ENCODE assay signal across 1 cellular context in the genomic region with DNA sequence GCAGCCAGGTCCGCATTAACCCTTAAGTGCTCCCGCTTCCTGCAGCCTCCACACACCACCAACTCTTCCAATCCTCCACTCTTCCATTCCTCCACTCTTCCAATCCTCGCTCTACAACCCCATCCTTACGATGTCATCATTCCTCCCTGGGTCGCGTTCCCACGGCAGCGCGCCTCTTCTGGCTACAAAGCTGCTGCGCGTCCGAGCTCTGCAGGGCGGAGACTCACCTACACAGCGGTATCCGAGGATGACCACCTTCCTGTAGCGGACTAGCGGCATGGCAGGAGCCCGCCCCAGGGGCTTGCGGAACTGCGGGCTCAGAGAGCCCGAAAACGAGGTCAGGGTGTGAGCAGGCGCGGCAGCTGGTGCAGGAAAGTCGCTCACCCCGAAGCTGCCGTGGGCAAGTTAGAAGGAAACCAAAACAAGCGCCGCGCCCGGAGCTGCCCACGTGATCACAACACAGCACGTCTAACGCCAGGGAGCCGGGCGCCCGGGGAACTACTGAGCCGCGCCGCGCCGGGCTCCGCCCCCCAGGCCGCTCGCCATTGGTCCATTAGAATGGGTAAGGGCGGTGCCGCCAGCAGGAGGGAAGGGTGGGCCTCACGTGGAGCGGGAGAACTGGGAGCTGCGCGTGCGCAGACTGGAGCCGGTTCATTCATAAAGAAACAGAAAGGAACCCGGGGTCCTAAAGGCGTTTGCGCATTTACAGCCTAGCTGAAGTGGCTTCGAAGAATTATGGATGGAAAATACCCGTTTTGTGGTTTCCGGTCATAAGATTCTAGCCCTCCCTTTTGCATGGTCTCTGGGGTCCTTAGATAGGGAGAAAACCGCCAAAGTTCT.
TF ChIP-seq lines count a peak whose summit lies in the region.

A gene with protein sequence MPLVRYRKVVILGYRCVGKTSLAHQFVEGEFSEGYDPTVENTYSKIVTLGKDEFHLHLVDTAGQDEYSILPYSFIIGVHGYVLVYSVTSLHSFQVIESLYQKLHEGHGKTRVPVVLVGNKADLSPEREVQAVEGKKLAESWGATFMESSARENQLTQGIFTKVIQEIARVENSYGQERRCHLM (minus strand): TSS at position 473 of the 840 bp plus-strand sequence. CDS start 194 bp downstream, at position 279.

TF ChIP-seq in HepG2, 621 proteins besides CTCF, POLR2A, EP300 and RAD21 (continued from another document):
- TF ChIP-seq RXRB (CRISPR knock-in tag; IDR thresholded peaks at IDR 0.05; ENCODE audit: borderline replicate concordance) (peak; percentile 30; the same call in 1 of the 2 replicates), PHF8 (CRISPR knock-in tag; IDR thresholded peaks at IDR 0.05) (peak; percentile 68)
- TF ChIP-seq, protein P1, sequence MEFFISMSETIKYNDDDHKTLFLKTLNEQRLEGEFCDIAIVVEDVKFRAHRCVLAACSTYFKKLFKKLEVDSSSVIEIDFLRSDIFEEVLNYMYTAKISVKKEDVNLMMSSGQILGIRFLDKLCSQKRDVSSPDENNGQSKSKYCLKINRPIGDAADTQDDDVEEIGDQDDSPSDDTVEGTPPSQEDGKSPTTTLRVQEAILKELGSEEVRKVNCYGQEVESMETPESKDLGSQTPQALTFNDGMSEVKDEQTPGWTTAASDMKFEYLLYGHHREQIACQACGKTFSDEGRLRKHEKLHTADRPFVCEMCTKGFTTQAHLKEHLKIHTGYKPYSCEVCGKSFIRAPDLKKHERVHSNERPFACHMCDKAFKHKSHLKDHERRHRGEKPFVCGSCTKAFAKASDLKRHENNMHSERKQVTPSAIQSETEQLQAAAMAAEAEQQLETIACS (CRISPR knock-in tag; IDR thresholded peaks at IDR 0.05) = 0 out of 2 replicates have a peak, but pooled peaks have one; percentile 31
- TF ChIP-seq, protein P2, sequence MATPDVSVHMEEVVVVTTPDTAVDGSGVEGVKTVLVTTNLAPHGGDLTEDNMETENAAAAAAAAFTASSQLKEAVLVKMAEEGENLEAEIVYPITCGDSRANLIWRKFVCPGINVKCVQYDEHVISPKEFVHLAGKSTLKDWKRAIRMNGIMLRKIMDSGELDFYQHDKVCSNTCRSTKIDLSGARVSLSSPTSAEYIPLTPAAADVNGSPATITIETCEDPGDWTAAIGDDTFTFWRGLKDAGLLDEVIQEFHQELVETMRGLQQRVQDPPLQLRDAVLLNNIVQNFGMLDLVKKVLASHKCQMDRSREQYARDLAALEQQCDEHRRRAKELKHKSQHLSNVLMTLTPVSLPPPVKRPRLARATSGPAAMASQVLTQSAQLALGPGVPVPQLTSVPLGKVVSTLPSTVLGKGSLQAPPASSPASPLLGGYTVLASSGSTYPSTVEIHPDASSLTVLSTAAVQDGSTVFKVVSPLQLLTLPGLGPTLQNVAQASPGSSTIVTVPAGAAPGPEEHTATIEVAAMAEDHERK (CRISPR knock-in tag; IDR thresholded peaks at IDR 0.05; ENCODE audit: low read depth) = 0 out of 2 replicates have a peak, but pooled peaks have one; percentile 53
- TF ChIP-seq, protein P3, sequence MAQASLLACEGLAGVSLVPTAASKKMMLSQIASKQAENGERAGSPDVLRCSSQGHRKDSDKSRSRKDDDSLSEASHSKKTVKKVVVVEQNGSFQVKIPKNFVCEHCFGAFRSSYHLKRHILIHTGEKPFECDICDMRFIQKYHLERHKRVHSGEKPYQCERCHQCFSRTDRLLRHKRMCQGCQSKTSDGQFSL (CRISPR knock-in tag; IDR thresholded peaks at IDR 0.05) = 0 out of 2 replicates have a peak, but pooled peaks have one; percentile 28
